Comparison of ENCODE assay signal across 24 cellular contexts in genomic region chr10:44044549-44044948, GRCh38.
DNase-seq lines count a peak whose midpoint lies in the region; ATAC-seq and TF ChIP-seq lines count a peak whose summit lies in the region.
"Had no signal": no experiment of that assay in that cellular context is flagged by ENCODE, and none has a peak within 500 bp of the region (broad histone marks: within the 10 kb centered on the region; RNA-seq: fewer than 3 reads in every experiment).

No MANE protein-coding gene starts in this region.

- peaks cover 9 to 22% (median 16%) of the 10 kb centered on the region in 5 donors for H3K27me3 Mint-ChIP-seq in naive thymus-derived CD4-positive, alpha-beta T cell

- DNase-seq in BE2C = peak; percentile 22
- DNase-seq in astrocyte of the spinal cord (ENCODE audit: low read depth, low spot score) = no peak
- DNase-seq in left ventricle myocardium inferior = no peak
- no peak for DNase-seq in sciatic nerve (ENCODE audit: low spot score)
- DNase-seq in aorta = no peak
- no peak for DNase-seq in tibial nerve (ENCODE audit: low spot score in 2 of 2)
- no peak for DNase-seq in naive thymus-derived CD4-positive, alpha-beta T cell
- DNase-seq: ACHN; activated CD4-positive, alpha-beta memory T cell treated with anti-CD3 and anti-CD28 coated beads for 36 hours; activated CD8-positive, alpha-beta memory T cell treated with anti-CD3 and anti-CD28 coated beads, Interleukin-2, amount 50 U/mL, for 48 hours; activated effector memory CD4-positive, alpha-beta T cell treated with Interleukin-2 at 50 U/mL for 16 hours; activated naive CD8-positive, alpha-beta T cell treated with anti-CD3 and anti-CD28 coated beads, Interleukin-2, amount 10 ng/mL, durations not matched to agents 7 days and 5 days; Calu3; effector CD4-positive, alpha-beta T cell; foreskin keratinocyte; stimulated activated CD4-positive, alpha-beta T cell treated with anti-CD3 and anti-CD28 coated beads, Interleukin-4, amount 100 ng/mL, for 1 hour; stimulated activated naive B cell treated with anti-CD40 and anti-IgM and Interleukin-4, amounts not matched to agents 10 μg/mL and 1 μg/mL and 100 μg/mL, for 72 hours; T-helper 1 cell; testis had no signal

- peaks cover 12% of the 10 kb centered on the region for H3K4me1 ChIP-seq in BE2C
- H3K4me1 ChIP-seq in left ventricle myocardium inferior = peaks cover 27% of the 10 kb centered on the region
- peaks cover 0 to 2% of the 10 kb centered on the region in 2 donors for H3K4me1 ChIP-seq in aorta (ENCODE audit: control insufficient read depth in 1 of 2, insufficient read depth in 2 of 2, low read length in 2 of 2)
- peaks cover 0 to 40% (median 6%) of the 10 kb centered on the region in 4 donors for H3K4me1 ChIP-seq in tibial nerve
- no peaks in the 10 kb centered on the region for H3K4me1 ChIP-seq in naive thymus-derived CD4-positive, alpha-beta T cell (ENCODE audit: control insufficient read depth in 2 of 2, insufficient read depth in 2 of 2, low read length in 2 of 2)
- H3K4me1 ChIP-seq: testis had no signal

- H3K27me3 ChIP-seq in BE2C (no peaks in the 10 kb centered on the region), left ventricle myocardium inferior (ENCODE audit: low read depth) (no peaks in the 10 kb centered on the region), aorta (ENCODE audit: control insufficient read depth in 1 of 2, insufficient read depth in 2 of 2, low read length in 1 of 2) (no peaks in the 10 kb centered on the region), tibial nerve (no peaks in the 10 kb centered on the region)
- no peaks in the 10 kb centered on the region for H3K27me3 ChIP-seq in naive thymus-derived CD4-positive, alpha-beta T cell (ENCODE audit: control insufficient read depth in 2 of 2, insufficient read depth in 2 of 2, low read length in 2 of 2)
- H3K27me3 ChIP-seq: testis had no signal

- H3K4me1 Mint-ChIP-seq in naive thymus-derived CD4-positive, alpha-beta T cell = peaks cover 0 to 2% (median 0%) of the 10 kb centered on the region in 7 donors
- H3K4me1 Mint-ChIP-seq: activated naive CD8-positive, alpha-beta T cell treated with anti-CD3 and anti-CD28 coated beads, Interleukin-2, amount 10 ng/mL, durations not matched to agents 7 days and 5 days had no signal

- CTCF ChIA-PET in naive thymus-derived CD4-positive, alpha-beta T cell (lab: Charles Lee) = no interaction called here

- intact Hi-C loops in left ventricle myocardium inferior (cut with micrococcal nuclease) (no loop called here), sciatic nerve (cut with DNase I) (loop anchor here (10.0 kb wide), 1 partner anchor 360 kb away; no protein-coding TSS in a partner anchor), aorta (cut with DNase I) (no loop called here)
- intact Hi-C loops in naive thymus-derived CD4-positive, alpha-beta T cell (cut with micrococcal nuclease) = no loop called here

- no peak overlapping the region for H3K4me3 Mint-ChIP-seq in naive thymus-derived CD4-positive, alpha-beta T cell
- H3K4me3 Mint-ChIP-seq: activated CD4-positive, alpha-beta memory T cell treated with anti-CD3 and anti-CD28 coated beads for 36 hours; activated naive CD8-positive, alpha-beta T cell treated with anti-CD3 and anti-CD28 coated beads, Interleukin-2, amount 10 ng/mL, durations not matched to agents 7 days and 5 days; CD14-positive monocyte; stimulated activated naive B cell treated with anti-CD40 and anti-IgM and Interleukin-4, amounts not matched to agents 10 μg/mL and 1 μg/mL and 100 μg/mL, for 72 hours had no signal

- in situ Hi-C loops in astrocyte of the spinal cord (cut with HindIII; ENCODE audit: low sequenced_read_pairs) = no loop called here

- 97% methylated on average over 10 of the region's 10 CpGs for WGBS in aorta, 2 donors
- WGBS in tibial nerve, 2 donors = 83 to 85% methylated on average over 9 to 10 of the region's 10 CpGs

- TF ChIP-seq EP300 in tibial nerve (IDR thresholded peaks at IDR 0.05) = no peak

- H3K27ac ChIP-seq in left ventricle myocardium inferior (replicated peaks) (peak overlapping the region; percentile 81), aorta (ENCODE audit: low read depth in 1 of 2, low read length in 2 of 2) (no peak overlapping the region), tibial nerve (peak overlapping the region in 1 of 4 donors; percentile 25)
- H3K27ac ChIP-seq in naive thymus-derived CD4-positive, alpha-beta T cell (ENCODE audit: low read depth, low read length) = no peak overlapping the region
- H3K27ac ChIP-seq: foreskin keratinocyte, testis had no signal

- H3K36me3 Mint-ChIP-seq in naive thymus-derived CD4-positive, alpha-beta T cell = no peaks in the 10 kb centered on the region
- H3K36me3 Mint-ChIP-seq: activated CD4-positive, alpha-beta memory T cell treated with anti-CD3 and anti-CD28 coated beads for 36 hours; activated naive CD8-positive, alpha-beta T cell treated with anti-CD3 and anti-CD28 coated beads, Interleukin-2, amount 10 ng/mL, durations not matched to agents 7 days and 5 days; CD14-positive monocyte; stimulated activated naive B cell treated with anti-CD40 and anti-IgM and Interleukin-4, amounts not matched to agents 10 μg/mL and 1 μg/mL and 100 μg/mL, for 72 hours had no signal

- H3K27ac Mint-ChIP-seq in naive thymus-derived CD4-positive, alpha-beta T cell = no peak overlapping the region
- H3K27ac Mint-ChIP-seq: activated CD4-positive, alpha-beta memory T cell treated with anti-CD3 and anti-CD28 coated beads for 36 hours; activated naive CD8-positive, alpha-beta T cell treated with anti-CD3 and anti-CD28 coated beads, Interleukin-2, amount 10 ng/mL, durations not matched to agents 7 days and 5 days; stimulated activated naive B cell treated with anti-CD40 and anti-IgM and Interleukin-4, amounts not matched to agents 10 μg/mL and 1 μg/mL and 100 μg/mL, for 72 hours had no signal

- TF ChIP-seq CTCF in BE2C (IDR thresholded peaks at IDR 0.05; ENCODE audit: low read depth, low read length) = 0 out of 2 replicates have a peak, but pooled peaks have one; percentile 24
- peak; percentile 4 for TF ChIP-seq CTCF in astrocyte of the spinal cord (IDR thresholded peaks at IDR 0.05; ENCODE audit: low read depth, low read length)
- peak; percentile 24 for TF ChIP-seq CTCF in left ventricle myocardium inferior (IDR thresholded peaks at IDR 0.05; ENCODE audit: borderline replicate concordance)
- no peak for TF ChIP-seq CTCF in tibial nerve (IDR thresholded peaks at IDR 0.05)

- no peaks in the 10 kb centered on the region for H3K36me3 ChIP-seq in BE2C
- no peaks in the 10 kb centered on the region for H3K36me3 ChIP-seq in left ventricle myocardium inferior
- no peaks in the 10 kb centered on the region for H3K36me3 ChIP-seq in aorta (ENCODE audit: control insufficient read depth in 1 of 2, insufficient read depth in 2 of 2, low read length in 1 of 2)
- H3K36me3 ChIP-seq in tibial nerve = no peaks in the 10 kb centered on the region
- no peaks in the 10 kb centered on the region for H3K36me3 ChIP-seq in naive thymus-derived CD4-positive, alpha-beta T cell (ENCODE audit: control insufficient read depth in 2 of 3, insufficient read depth in 3 of 3, low read length in 3 of 3)

- no peak overlapping the region for H3K4me3 ChIP-seq in BE2C (ENCODE audit: low read depth, low read length)
- H3K4me3 ChIP-seq in astrocyte of the spinal cord (ENCODE audit: low read depth, low read length) = no peak overlapping the region
- H3K4me3 ChIP-seq in left ventricle myocardium inferior = no peak overlapping the region
- H3K4me3 ChIP-seq in aorta (ENCODE audit: low read length in 2 of 2) = no peak overlapping the region
- no peak overlapping the region for H3K4me3 ChIP-seq in tibial nerve
- no peak overlapping the region for H3K4me3 ChIP-seq in naive thymus-derived CD4-positive, alpha-beta T cell (ENCODE audit: low read length)
- H3K4me3 ChIP-seq: mucosa of descending colon, testis had no signal

- POLR2A ChIA-PET in naive thymus-derived CD4-positive, alpha-beta T cell (lab: Charles Lee) = no interaction called here

- no peaks in the 10 kb centered on the region for H3K9me3 ChIP-seq in BE2C
- peaks cover 6% of the 10 kb centered on the region for H3K9me3 ChIP-seq in left ventricle myocardium inferior (replicated peaks)
- no peaks in the 10 kb centered on the region for H3K9me3 ChIP-seq in aorta (ENCODE audit: control insufficient read depth, low read length)
- H3K9me3 ChIP-seq in tibial nerve = peaks cover 0 to 5% (median 0%) of the 10 kb centered on the region in 4 donors
- H3K9me3 ChIP-seq in naive thymus-derived CD4-positive, alpha-beta T cell (ENCODE audit: control insufficient read depth in 2 of 3, low read length in 3 of 3) = no peaks in the 10 kb centered on the region
- H3K9me3 ChIP-seq: mucosa of descending colon, testis had no signal

- peaks cover 0 to 7% (median 0%) of the 10 kb centered on the region in 11 donors for H3K9me3 Mint-ChIP-seq in naive thymus-derived CD4-positive, alpha-beta T cell
- H3K9me3 Mint-ChIP-seq: activated CD4-positive, alpha-beta memory T cell treated with anti-CD3 and anti-CD28 coated beads for 36 hours; activated naive CD8-positive, alpha-beta T cell treated with anti-CD3 and anti-CD28 coated beads, Interleukin-2, amount 10 ng/mL, durations not matched to agents 7 days and 5 days had no signal

- ATAC-seq in sciatic nerve (peak; percentile 20), HG03521 (IDR thresholded peaks at IDR 0.05; ENCODE audit: unreplicated experiment) (no peak), aorta (ENCODE audit: low FRiP score) (no peak)
- no peak for ATAC-seq in naive thymus-derived CD4-positive, alpha-beta T cell
- ATAC-seq: activated CD4-positive, CD25-positive, alpha-beta regulatory T cell treated with anti-CD3 and anti-CD28 coated beads, Interleukin-2, amount 50 U/mL, for 24 hours; foreskin keratinocyte; Panc1; stimulated activated naive B cell treated with anti-CD40 and anti-IgM and Interleukin-4, amounts not matched to agents 10 μg/mL and 1 μg/mL and 100 μg/mL, for 72 hours had no signal

- no peak for TF ChIP-seq POLR2A in tibial nerve (IDR thresholded peaks at IDR 0.05)

Comparison
In these comparisons a context has a peak if more than half of its experiments do, and no peak if none do; other contexts are left out.
1. CTCF ChIP-seq: peak in BE2C (single experiment), astrocyte of the spinal cord (single experiment) and left ventricle myocardium inferior (single experiment); none in tibial nerve (0 of 5).